Comparison of ENCODE assay signal across 1 cellular context in the genomic region with DNA sequence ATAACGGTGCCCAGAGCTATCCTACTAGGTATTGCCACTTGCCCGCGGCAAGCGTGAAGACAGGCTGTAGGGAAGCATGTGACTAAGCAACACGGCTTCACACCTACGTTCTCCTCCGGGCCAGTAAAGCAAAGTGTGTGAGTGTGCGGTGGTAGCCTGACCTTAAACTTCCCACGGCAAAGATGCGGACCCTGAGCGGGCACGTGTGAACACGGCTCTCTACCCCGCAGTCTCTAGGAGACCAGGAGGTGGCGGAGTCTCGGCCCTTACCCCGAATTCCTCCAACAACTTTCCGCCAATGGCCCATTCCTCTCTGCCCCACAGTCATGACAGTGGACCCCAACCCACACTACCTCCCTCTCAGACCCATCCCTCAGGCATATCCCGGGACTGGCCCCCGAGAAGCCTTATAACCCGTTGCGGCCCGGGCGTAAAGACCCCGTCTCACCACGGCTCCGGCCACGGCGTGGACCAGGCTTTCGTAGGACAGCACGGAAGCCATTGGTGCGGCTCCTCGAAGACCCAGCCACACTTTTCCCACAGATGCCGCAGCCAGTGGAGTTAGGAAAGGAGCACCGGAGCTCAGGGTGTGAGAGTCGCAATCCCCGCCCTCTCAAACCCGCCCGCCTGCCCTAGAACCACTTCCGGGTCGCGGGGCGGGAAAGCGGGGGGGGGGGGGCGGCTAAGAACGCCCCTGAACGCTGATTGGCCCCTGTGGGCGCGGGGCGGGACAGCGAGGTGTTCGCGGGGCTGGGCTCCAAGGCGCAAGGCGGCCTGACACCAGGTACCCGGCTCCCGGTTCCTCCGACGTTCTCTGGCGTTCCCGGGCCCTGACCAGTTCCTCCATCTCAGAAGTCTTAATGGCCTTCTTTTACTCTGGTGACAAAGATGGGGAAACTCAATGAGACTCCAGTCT.
TF ChIP-seq lines count a peak whose summit lies in the region.

A gene with protein sequence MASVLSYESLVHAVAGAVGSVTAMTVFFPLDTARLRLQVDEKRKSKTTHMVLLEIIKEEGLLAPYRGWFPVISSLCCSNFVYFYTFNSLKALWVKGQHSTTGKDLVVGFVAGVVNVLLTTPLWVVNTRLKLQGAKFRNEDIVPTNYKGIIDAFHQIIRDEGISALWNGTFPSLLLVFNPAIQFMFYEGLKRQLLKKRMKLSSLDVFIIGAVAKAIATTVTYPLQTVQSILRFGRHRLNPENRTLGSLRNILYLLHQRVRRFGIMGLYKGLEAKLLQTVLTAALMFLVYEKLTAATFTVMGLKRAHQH (minus strand): TSS at position 600 of the 916 bp plus-strand sequence. CDS start 98 bp downstream, at position 502.

TF ChIP-seq in HepG2, 621 proteins besides CTCF, POLR2A, EP300 and RAD21 (continued from another document and continues in another):
- TF ChIP-seq, protein P1, sequence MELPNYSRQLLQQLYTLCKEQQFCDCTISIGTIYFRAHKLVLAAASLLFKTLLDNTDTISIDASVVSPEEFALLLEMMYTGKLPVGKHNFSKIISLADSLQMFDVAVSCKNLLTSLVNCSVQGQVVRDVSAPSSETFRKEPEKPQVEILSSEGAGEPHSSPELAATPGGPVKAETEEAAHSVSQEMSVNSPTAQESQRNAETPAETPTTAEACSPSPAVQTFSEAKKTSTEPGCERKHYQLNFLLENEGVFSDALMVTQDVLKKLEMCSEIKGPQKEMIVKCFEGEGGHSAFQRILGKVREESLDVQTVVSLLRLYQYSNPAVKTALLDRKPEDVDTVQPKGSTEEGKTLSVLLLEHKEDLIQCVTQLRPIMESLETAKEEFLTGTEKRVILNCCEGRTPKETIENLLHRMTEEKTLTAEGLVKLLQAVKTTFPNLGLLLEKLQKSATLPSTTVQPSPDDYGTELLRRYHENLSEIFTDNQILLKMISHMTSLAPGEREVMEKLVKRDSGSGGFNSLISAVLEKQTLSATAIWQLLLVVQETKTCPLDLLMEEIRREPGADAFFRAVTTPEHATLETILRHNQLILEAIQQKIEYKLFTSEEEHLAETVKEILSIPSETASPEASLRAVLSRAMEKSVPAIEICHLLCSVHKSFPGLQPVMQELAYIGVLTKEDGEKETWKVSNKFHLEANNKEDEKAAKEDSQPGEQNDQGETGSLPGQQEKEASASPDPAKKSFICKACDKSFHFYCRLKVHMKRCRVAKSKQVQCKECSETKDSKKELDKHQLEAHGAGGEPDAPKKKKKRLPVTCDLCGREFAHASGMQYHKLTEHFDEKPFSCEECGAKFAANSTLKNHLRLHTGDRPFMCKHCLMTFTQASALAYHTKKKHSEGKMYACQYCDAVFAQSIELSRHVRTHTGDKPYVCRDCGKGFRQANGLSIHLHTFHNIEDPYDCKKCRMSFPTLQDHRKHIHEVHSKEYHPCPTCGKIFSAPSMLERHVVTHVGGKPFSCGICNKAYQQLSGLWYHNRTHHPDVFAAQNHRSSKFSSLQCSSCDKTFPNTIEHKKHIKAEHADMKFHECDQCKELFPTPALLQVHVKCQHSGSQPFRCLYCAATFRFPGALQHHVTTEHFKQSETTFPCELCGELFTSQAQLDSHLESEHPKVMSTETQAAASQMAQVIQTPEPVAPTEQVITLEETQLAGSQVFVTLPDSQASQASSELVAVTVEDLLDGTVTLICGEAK (IDR thresholded peaks at IDR 0.05) = no peak
- TF ChIP-seq, protein P1 (CRISPR knock-in tag; IDR thresholded peaks at IDR 0.05) = no peak; the same call in 1 of the 2 replicates
- no peak for TF ChIP-seq NCOA2 (CRISPR knock-in tag; IDR thresholded peaks at IDR 0.05)
- TF ChIP-seq SNAPC2 (CRISPR knock-in tag; IDR thresholded peaks at IDR 0.05) = no peak
- 0 out of 2 replicates have a peak, but pooled peaks have one; percentile 45 for TF ChIP-seq ZNF766 (CRISPR knock-in tag; IDR thresholded peaks at IDR 0.05; ENCODE audit: borderline replicate concordance)
- TF ChIP-seq ATRX (CRISPR knock-in tag; IDR thresholded peaks at IDR 0.05; ENCODE audit: borderline replicate concordance) = no peak
- TF ChIP-seq, protein P2, sequence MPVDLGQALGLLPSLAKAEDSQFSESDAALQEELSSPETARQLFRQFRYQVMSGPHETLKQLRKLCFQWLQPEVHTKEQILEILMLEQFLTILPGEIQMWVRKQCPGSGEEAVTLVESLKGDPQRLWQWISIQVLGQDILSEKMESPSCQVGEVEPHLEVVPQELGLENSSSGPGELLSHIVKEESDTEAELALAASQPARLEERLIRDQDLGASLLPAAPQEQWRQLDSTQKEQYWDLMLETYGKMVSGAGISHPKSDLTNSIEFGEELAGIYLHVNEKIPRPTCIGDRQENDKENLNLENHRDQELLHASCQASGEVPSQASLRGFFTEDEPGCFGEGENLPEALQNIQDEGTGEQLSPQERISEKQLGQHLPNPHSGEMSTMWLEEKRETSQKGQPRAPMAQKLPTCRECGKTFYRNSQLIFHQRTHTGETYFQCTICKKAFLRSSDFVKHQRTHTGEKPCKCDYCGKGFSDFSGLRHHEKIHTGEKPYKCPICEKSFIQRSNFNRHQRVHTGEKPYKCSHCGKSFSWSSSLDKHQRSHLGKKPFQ (CRISPR knock-in tag; IDR thresholded peaks at IDR 0.05; ENCODE audit: insufficient replicate concordance) = no peak
- no peak for TF ChIP-seq ZSCAN20 (CRISPR knock-in tag; IDR thresholded peaks at IDR 0.05; ENCODE audit: borderline replicate concordance)
- TF ChIP-seq ZNF33B (CRISPR knock-in tag; IDR thresholded peaks at IDR 0.05) = no peak
- TF ChIP-seq, protein P3, sequence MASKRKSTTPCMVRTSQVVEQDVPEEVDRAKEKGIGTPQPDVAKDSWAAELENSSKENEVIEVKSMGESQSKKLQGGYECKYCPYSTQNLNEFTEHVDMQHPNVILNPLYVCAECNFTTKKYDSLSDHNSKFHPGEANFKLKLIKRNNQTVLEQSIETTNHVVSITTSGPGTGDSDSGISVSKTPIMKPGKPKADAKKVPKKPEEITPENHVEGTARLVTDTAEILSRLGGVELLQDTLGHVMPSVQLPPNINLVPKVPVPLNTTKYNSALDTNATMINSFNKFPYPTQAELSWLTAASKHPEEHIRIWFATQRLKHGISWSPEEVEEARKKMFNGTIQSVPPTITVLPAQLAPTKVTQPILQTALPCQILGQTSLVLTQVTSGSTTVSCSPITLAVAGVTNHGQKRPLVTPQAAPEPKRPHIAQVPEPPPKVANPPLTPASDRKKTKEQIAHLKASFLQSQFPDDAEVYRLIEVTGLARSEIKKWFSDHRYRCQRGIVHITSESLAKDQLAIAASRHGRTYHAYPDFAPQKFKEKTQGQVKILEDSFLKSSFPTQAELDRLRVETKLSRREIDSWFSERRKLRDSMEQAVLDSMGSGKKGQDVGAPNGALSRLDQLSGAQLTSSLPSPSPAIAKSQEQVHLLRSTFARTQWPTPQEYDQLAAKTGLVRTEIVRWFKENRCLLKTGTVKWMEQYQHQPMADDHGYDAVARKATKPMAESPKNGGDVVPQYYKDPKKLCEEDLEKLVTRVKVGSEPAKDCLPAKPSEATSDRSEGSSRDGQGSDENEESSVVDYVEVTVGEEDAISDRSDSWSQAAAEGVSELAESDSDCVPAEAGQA (IDR thresholded peaks at IDR 0.05; ENCODE audit: low read depth) = no peak; the same call in 1 of the 2 replicates
- TF ChIP-seq, protein P3 (CRISPR knock-in tag; IDR thresholded peaks at IDR 0.05; ENCODE audit: borderline replicate concordance) = no peak
- TF ChIP-seq, protein P4, sequence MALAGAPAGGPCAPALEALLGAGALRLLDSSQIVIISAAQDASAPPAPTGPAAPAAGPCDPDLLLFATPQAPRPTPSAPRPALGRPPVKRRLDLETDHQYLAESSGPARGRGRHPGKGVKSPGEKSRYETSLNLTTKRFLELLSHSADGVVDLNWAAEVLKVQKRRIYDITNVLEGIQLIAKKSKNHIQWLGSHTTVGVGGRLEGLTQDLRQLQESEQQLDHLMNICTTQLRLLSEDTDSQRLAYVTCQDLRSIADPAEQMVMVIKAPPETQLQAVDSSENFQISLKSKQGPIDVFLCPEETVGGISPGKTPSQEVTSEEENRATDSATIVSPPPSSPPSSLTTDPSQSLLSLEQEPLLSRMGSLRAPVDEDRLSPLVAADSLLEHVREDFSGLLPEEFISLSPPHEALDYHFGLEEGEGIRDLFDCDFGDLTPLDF (CRISPR knock-in tag; IDR thresholded peaks at IDR 0.05) = peak; percentile 80
- TF ChIP-seq HOXA7 (CRISPR knock-in tag; IDR thresholded peaks at IDR 0.05) = no peak
- no peak for TF ChIP-seq PAX8 (CRISPR knock-in tag; IDR thresholded peaks at IDR 0.05; ENCODE audit: borderline replicate concordance)
- TF ChIP-seq KLF9 (CRISPR knock-in tag; IDR thresholded peaks at IDR 0.05; ENCODE audit: low read depth) = no peak
- no peak for TF ChIP-seq MTF2 (CRISPR knock-in tag; IDR thresholded peaks at IDR 0.05; ENCODE audit: borderline replicate concordance)
- TF ChIP-seq ZFP36L2 (CRISPR knock-in tag; IDR thresholded peaks at IDR 0.05) = no peak
- TF ChIP-seq RXRA (CRISPR knock-in tag; IDR thresholded peaks at IDR 0.05) = peak; percentile 44; the same call in 1 of the 2 replicates
- no peak for TF ChIP-seq SMC3 (IDR thresholded peaks at IDR 0.05; ENCODE audit: low read length)
